Comparison of ENCODE assay signal across 2 cellular contexts in the genomic region with DNA sequence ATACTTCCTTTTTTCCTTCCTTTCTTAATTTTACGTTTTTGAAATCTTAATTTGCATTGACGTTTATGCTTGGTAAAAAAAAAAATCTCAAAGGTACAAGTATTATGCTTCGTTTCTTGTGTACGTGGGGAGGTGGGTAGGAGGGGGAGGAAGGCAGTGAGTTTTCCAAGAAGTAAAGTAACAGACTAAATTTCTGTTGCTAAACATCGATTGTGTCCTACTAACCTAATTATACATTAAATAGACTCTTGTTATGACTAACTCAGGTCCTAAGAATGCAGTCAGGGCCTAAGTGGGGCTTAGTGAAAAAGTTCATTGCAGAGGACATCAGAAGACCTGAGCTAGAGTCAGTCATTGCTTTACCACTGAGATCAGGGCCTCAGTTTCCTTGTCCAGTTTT.
TF ChIP-seq lines count a peak whose summit lies in the region.

No MANE protein-coding gene starts in this region.

TF ChIP-seq in IMR-90, 13 proteins besides CTCF, POLR2A, EP300 and RAD21 (continued from another document):
- TF ChIP-seq RCOR1 (IDR thresholded peaks at IDR 0.05; ENCODE audit: insufficient replicate concordance, low read length) (no peak), MAZ (IDR thresholded peaks at IDR 0.05; ENCODE audit: borderline replicate concordance, low read depth, low read length) (no peak)

TF ChIP-seq in HEK293T, 16 proteins besides CTCF, POLR2A, EP300 and RAD21 (continued from another document):
- TF ChIP-seq L3MBTL2 (conservative IDR thresholded peaks at IDR 0.05) (no peak), FOXM1 (IDR thresholded peaks at IDR 0.05; ENCODE audit: borderline replicate concordance) (no peak), ZNF384 (IDR thresholded peaks at IDR 0.05) (no peak), LEF1 (IDR thresholded peaks at IDR 0.05; ENCODE audit: borderline replicate concordance) (no peak), SUZ12 (IDR thresholded peaks at IDR 0.05) (no peak), HDGF (IDR thresholded peaks at IDR 0.05; ENCODE audit: borderline replicate concordance) (no peak), ELF4 (IDR thresholded peaks at IDR 0.05) (no peak), NFRKB (IDR thresholded peaks at IDR 0.05) (no peak)
TF ChIP-seq in HEK293T: peak in this region for 0.
